ENCODE assay signal across 29 cellular contexts in the genomic region with DNA sequence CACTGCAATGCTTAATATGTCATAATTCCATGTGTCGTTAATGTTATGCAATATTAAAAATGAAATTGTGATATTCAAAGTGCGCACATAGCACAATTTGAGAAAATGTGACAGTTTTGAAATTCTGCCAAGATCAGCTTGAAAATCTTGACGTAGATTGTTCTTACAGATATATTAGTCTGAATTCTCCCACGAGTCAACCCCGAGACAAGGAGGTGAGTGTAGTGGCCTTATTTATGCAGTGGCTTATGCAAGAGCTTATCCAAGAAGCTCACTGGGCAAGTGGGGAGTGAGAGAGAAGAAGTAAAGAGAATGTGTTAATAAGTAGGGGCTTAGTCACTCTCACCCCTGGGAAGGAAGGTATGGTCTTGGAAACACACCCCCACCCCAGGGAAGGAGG.
"Had no signal": no experiment of that assay in that cellular context is flagged by ENCODE, and none has a peak within 500 bp of the region (broad histone marks: within the 10 kb centered on the region; RNA-seq: fewer than 3 reads in every experiment).

No MANE protein-coding gene starts in this region.

- H3K27me3 Mint-ChIP-seq: progenitor cell of endocrine pancreas; stimulated activated naive B cell treated with anti-CD40 and anti-IgM and Interleukin-4, amounts not matched to agents 10 μg/mL and 1 μg/mL and 100 μg/mL, for 72 hours; stimulated activated naive CD8-positive, alpha-beta T cell treated with anti-CD3 and anti-CD28 coated beads, Interleukin-15, Interleukin-2, amounts not matched to agents 100 ng/mL and 50 ng/mL, for 24 hours had no signal

- H3K27me3 ChIP-seq: neural progenitor cell, ovary, right lobe of liver, sigmoid colon, stomach, thyroid gland, tibial nerve, upper lobe of left lung, vagina had no signal

- H3K27ac Mint-ChIP-seq: natural killer cell; nephron; neural progenitor cell; progenitor cell of endocrine pancreas; stimulated activated effector memory CD8-positive, alpha-beta T cell treated with anti-CD3 and anti-CD28 coated beads, Interleukin-12 subunit alpha, Interleukin-12 subunit beta, amount 100 ng/mL, for 72 hours; stimulated activated naive B cell treated with anti-CD40 and anti-IgM and Interleukin-4, amounts not matched to agents 10 μg/mL and 1 μg/mL and 100 μg/mL, for 72 hours; stimulated activated naive CD8-positive, alpha-beta T cell treated with anti-CD3 and anti-CD28 coated beads, Interleukin-15, Interleukin-2, amounts not matched to agents 100 ng/mL and 50 ng/mL, for 24 hours had no signal

- H3K4me1 Mint-ChIP-seq: natural killer cell; nephron; stimulated activated effector memory CD8-positive, alpha-beta T cell treated with anti-CD3 and anti-CD28 coated beads, Interleukin-12 subunit alpha, Interleukin-12 subunit beta, amount 100 ng/mL, for 72 hours; stimulated activated naive B cell treated with anti-CD40 and anti-IgM and Interleukin-4, amounts not matched to agents 10 μg/mL and 1 μg/mL and 100 μg/mL, for 72 hours had no signal

- H3K79me2 ChIP-seq: parathyroid adenoma had no signal

- H3K4me3 Mint-ChIP-seq: natural killer cell; nephron; neural progenitor cell; stimulated activated effector memory CD8-positive, alpha-beta T cell treated with anti-CD3 and anti-CD28 coated beads, Interleukin-12 subunit alpha, Interleukin-12 subunit beta, amount 100 ng/mL, for 72 hours; stimulated activated naive B cell treated with anti-CD40 and anti-IgM and Interleukin-4, amounts not matched to agents 10 μg/mL and 1 μg/mL and 100 μg/mL, for 72 hours; stimulated activated naive CD8-positive, alpha-beta T cell treated with anti-CD3 and anti-CD28 coated beads, Interleukin-15, Interleukin-2, amounts not matched to agents 100 ng/mL and 50 ng/mL, for 24 hours had no signal

- H3K27ac ChIP-seq: neural progenitor cell, ovary, parathyroid adenoma, psoas muscle, right lobe of liver, sigmoid colon, stomach, thoracic aorta, thyroid gland, tibial nerve, upper lobe of left lung, vagina had no signal

- H3K4me2 ChIP-seq: neural progenitor cell had no signal

- H3K9ac ChIP-seq: neural progenitor cell, parathyroid adenoma had no signal

- ATAC-seq: natural killer cell; psoas muscle; right cardiac atrium; right lobe of liver; stimulated activated effector memory CD8-positive, alpha-beta T cell treated with anti-CD3 and anti-CD28 coated beads, Interleukin-12 subunit alpha, Interleukin-12 subunit beta, amount 100 ng/mL, for 72 hours; stimulated activated naive B cell treated with anti-CD40 and anti-IgM and Interleukin-4, amounts not matched to agents 10 μg/mL and 1 μg/mL and 100 μg/mL, for 72 hours had no signal

- DNase-seq: natural killer cell; occipital lobe; ovary; posterior cingulate gyrus; psoas muscle; retina; right cardiac atrium; right lobe of liver; sigmoid colon; small intestine; stimulated activated CD4-positive, alpha-beta T cell treated with anti-CD3 and anti-CD28 coated beads, Interleukin-15, amount 100 ng/mL, for 24 hours; stimulated activated CD4-positive, alpha-beta T cell treated with anti-CD3 and anti-CD28 coated beads, Interleukin-2, amount 100 ng/mL, for 24 hours; stimulated activated CD4-positive, alpha-beta T cell treated with anti-CD3 and anti-CD28 coated beads, Interleukin-2, amount 100 ng/mL, for 48 hours; stimulated activated CD4-positive, alpha-beta T cell treated with anti-CD3 and anti-CD28 coated beads, Interleukin-4, amount 100 ng/mL, for 24 hours; stimulated activated naive B cell treated with anti-CD40 and anti-IgM and Interleukin-4, amounts not matched to agents 10 μg/mL and 1 μg/mL and 100 μg/mL, for 72 hours; stimulated activated naive CD4-positive, alpha-beta T cell treated with Interleukin-2 at 50 U/mL for 16 hours; stomach; thyroid gland; trophoblast cell; upper lobe of left lung had no signal

- H3K4me1 ChIP-seq: neural progenitor cell, parathyroid adenoma, psoas muscle, right lobe of liver, sigmoid colon, stomach, thyroid gland, tibial nerve, upper lobe of left lung, vagina had no signal

- H3K9me3 ChIP-seq: ovary, right lobe of liver, sigmoid colon, thoracic aorta, thyroid gland, tibial nerve, vagina had no signal

- H3K9me3 Mint-ChIP-seq: stimulated activated effector memory CD8-positive, alpha-beta T cell treated with anti-CD3 and anti-CD28 coated beads, Interleukin-12 subunit alpha, Interleukin-12 subunit beta, amount 100 ng/mL, for 72 hours; stimulated activated naive CD8-positive, alpha-beta T cell treated with anti-CD3 and anti-CD28 coated beads, Interleukin-15, Interleukin-2, amounts not matched to agents 100 ng/mL and 50 ng/mL, for 24 hours had no signal

- H3K36me3 ChIP-seq: neural progenitor cell, ovary, right lobe of liver, sigmoid colon, stomach, thoracic aorta, thyroid gland, tibial nerve, upper lobe of left lung, vagina had no signal

- H3K36me3 Mint-ChIP-seq: natural killer cell; stimulated activated effector memory CD8-positive, alpha-beta T cell treated with anti-CD3 and anti-CD28 coated beads, Interleukin-12 subunit alpha, Interleukin-12 subunit beta, amount 100 ng/mL, for 72 hours had no signal

- H2AFZ ChIP-seq: neural progenitor cell, parathyroid adenoma had no signal

- H3K4me3 ChIP-seq: neural progenitor cell, ovary, psoas muscle, right lobe of liver, sigmoid colon, stomach, thoracic aorta, thyroid gland, tibial nerve, upper lobe of left lung, vagina had no signal
